In genomic region chr10:71598673-71599072, GRCh38 we compare ENCODE assay signal across 9 cellular contexts.
DNase-seq lines count a peak whose midpoint lies in the region; ATAC-seq and TF ChIP-seq lines count a peak whose summit lies in the region.
"Had no signal": no experiment of that assay in that cellular context is flagged by ENCODE, and none has a peak within 500 bp of the region (broad histone marks: within the 10 kb centered on the region; RNA-seq: fewer than 3 reads in every experiment).

No MANE protein-coding gene starts in this region.

- H3K27me3 ChIP-seq in muscle layer of duodenum (ENCODE audit: low read depth, low read length) = no peaks in the 10 kb centered on the region
- H3K27me3 ChIP-seq in upper lobe of right lung = no peaks in the 10 kb centered on the region

- peak; percentile 11 for DNase-seq in NCI-H2029 (lab: John Stamatoyannopoulos, UW)
- DNase-seq in NCI-H2029 treated with DMSO at 0.1 percent for 48 hours (lab: John Stamatoyannopoulos, UW) = no peak
- peak; percentile 92 for DNase-seq in fibroblast of gingiva (ENCODE audit: low read depth)
- peak; percentile 78 for DNase-seq in upper lobe of right lung
- DNase-seq in NCI-H187 (lab: John Stamatoyannopoulos, UW) = no peak
- DNase-seq in NCI-H774 (lab: John Stamatoyannopoulos, UW) = no peak
- DNase-seq: stimulated activated CD4-positive, alpha-beta T cell treated with anti-CD3 and anti-CD28 coated beads, Interleukin-4, amount 100 ng/mL, for 24 hours had no signal

- H3K4me3 ChIP-seq in muscle layer of duodenum (ENCODE audit: low read depth in 1 of 2, low read length in 2 of 2) (no peak overlapping the region), upper lobe of right lung (no peak overlapping the region)

- no peaks in the 10 kb centered on the region for H3K36me3 ChIP-seq in muscle layer of duodenum (ENCODE audit: control insufficient read depth in 1 of 2, insufficient read depth in 2 of 2, low read length in 2 of 2)
- no peaks in the 10 kb centered on the region for H3K36me3 ChIP-seq in upper lobe of right lung

- ATAC-seq in upper lobe of right lung (peak; percentile 71), HG03469 (IDR thresholded peaks at IDR 0.05; ENCODE audit: unreplicated experiment) (no peak)

- intact Hi-C loops in upper lobe of right lung (cut with DNase I) = no loop called here

- peaks cover 4 to 11% of the 10 kb centered on the region in 2 donors for H3K4me1 ChIP-seq in muscle layer of duodenum (ENCODE audit: control insufficient read depth in 1 of 2, insufficient read depth in 2 of 2, low read length in 2 of 2)
- H3K4me1 ChIP-seq in upper lobe of right lung = peaks cover 15% of the 10 kb centered on the region

- no peak for TF ChIP-seq CTCF in upper lobe of right lung (IDR thresholded peaks at IDR 0.05)

- H3K27ac ChIP-seq in muscle layer of duodenum (ENCODE audit: low read length) (peak overlapping the region; percentile 47), upper lobe of right lung (peak overlapping the region; percentile 87)

- no peaks in the 10 kb centered on the region for H3K9me3 ChIP-seq in muscle layer of duodenum (ENCODE audit: control insufficient read depth in 1 of 2, low read length in 2 of 2)
- H3K9me3 ChIP-seq in upper lobe of right lung = no peaks in the 10 kb centered on the region

Comparison
In these comparisons a context has a peak if more than half of its experiments do, and no peak if none do; other contexts are left out.
1. DNase-seq: peak in NCI-H2029 (single experiment), fibroblast of gingiva (single experiment) and upper lobe of right lung (single experiment); none in NCI-H2029 treated with DMSO at 0.1 percent for 48 hours (single experiment), NCI-H187 (0 of 2) and NCI-H774 (single experiment).